8 cellular contexts compared by ENCODE assay signal in the genomic region with DNA sequence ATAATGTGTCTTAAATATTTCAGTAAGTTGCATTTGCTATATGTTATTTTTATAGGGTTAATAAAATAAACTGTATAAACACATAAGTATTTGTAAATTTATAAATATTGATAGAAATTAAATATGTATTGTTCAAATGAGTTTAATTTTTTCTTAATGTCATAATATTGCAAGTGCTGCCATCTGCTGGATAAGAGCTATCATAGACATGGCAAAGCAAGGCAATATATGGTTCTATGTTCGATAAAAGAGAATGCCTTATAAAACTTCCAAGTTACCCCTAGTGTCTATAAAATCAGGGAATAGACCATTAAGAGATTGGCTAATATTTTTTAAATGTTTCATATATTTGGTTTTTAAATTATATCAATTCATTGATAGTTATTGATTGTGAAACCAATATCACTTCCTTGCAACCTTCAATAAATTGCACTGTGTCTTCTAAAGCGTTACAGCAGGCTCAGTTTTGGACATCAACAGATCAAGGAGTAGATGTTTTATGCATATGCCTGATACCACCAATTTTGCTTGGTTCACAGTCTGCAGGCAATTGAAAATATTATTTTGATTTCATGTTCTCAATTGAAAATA. TPM values are rescaled to one million over a fixed set of nuclear protein-coding genes. Genes with fewer than 3 reads are reported as not detected.
A peak's percentile ranks its signal among the peaks of the same experiment; 100 is the strongest.
DNase-seq lines count a peak whose midpoint lies in the region; ATAC-seq, FAIRE-seq and TF ChIP-seq lines count a peak whose summit lies in the region.

No MANE protein-coding gene starts in this region.

- H4K20me1 ChIP-seq in endothelial cell of umbilical vein (replicated peaks; ENCODE audit: control insufficient read depth, extremely low read depth, insufficient read depth, low read length): no peaks in the 10 kb centered on the region

- DNase-seq in BJ (ENCODE audit: low read depth) (no peak), NCI-H146 treated with DMSO at 0.1 percent for 48 hours (lab: John Stamatoyannopoulos, UW; ENCODE audit: unreplicated experiment) (peak; percentile 4), endothelial cell of umbilical vein (ENCODE audit: low read depth, low spot score) (peak; percentile 4), sigmoid colon (no peak), activated gamma-delta T cell treated with Interleukin-2 at 50 U/mL for 16 hours (no peak), NCI-H1048 (lab: John Stamatoyannopoulos, UW) (no peak)
- no peak for DNase-seq in NK-92 treated with Interleukin-12 subunit alpha and Interleukin-12 subunit beta, amount 100 ng/mL, for 24 hours (lab: John Stamatoyannopoulos, UW)

- TF ChIP-seq POLR2A in endothelial cell of umbilical vein (IDR thresholded peaks at IDR 0.05; ENCODE audit: low read depth, low read length): no peak
- TF ChIP-seq POLR2A in sigmoid colon (IDR thresholded peaks at IDR 0.05): no peak

- H3K4me1 ChIP-seq in endothelial cell of umbilical vein (ENCODE audit: control insufficient read depth, extremely low read depth, insufficient read depth, low read length): no peaks in the 10 kb centered on the region
- no peaks in the 10 kb centered on the region for H3K4me1 ChIP-seq in sigmoid colon

- no peak overlapping the region for H2AFZ ChIP-seq in endothelial cell of umbilical vein (ENCODE audit: low read depth, low read length)

- no peak overlapping the region for H3K27ac ChIP-seq in endothelial cell of umbilical vein (ENCODE audit: insufficient read depth, low read depth, low read length)
- no peak overlapping the region for H3K27ac ChIP-seq in sigmoid colon

- H3K27me3 ChIP-seq in BJ (ENCODE audit: control insufficient read depth, insufficient read depth, low read length): no peaks in the 10 kb centered on the region
- no peaks in the 10 kb centered on the region for H3K27me3 ChIP-seq in endothelial cell of umbilical vein (ENCODE audit: control insufficient read depth in 2 of 2, insufficient read depth in 2 of 2, low read length in 2 of 2)
- no peaks in the 10 kb centered on the region for H3K27me3 ChIP-seq in sigmoid colon

- peak; percentile 65 for ATAC-seq in GM19043 (IDR thresholded peaks at IDR 0.05; ENCODE audit: low read depth, unreplicated experiment)

- POLR2A ChIA-PET in BJ (lab: Charles Lee): no interaction called here
- POLR2A ChIA-PET in endothelial cell of umbilical vein (lab: Charles Lee): no interaction called here

- H3K4me2 ChIP-seq in endothelial cell of umbilical vein (ENCODE audit: insufficient read depth, low read length): no peak overlapping the region

- H3K9ac ChIP-seq in endothelial cell of umbilical vein (replicated peaks; ENCODE audit: extremely low read depth, insufficient read depth, low read length): no peak overlapping the region

- FAIRE-seq in endothelial cell of umbilical vein (lab: Jason Lieb, UNC): peak; percentile 81

- H3K79me2 ChIP-seq in endothelial cell of umbilical vein (ENCODE audit: control insufficient read depth, insufficient read depth, low read length): no peaks in the 10 kb centered on the region

- BruUV-seq in endothelial cell of umbilical vein (replicated peaks; lab: Mats Ljungman, UMichigan): no TSS peak

- no peaks in the 10 kb centered on the region for H3K9me1 ChIP-seq in endothelial cell of umbilical vein (replicated peaks; ENCODE audit: control insufficient read depth, extremely low read depth, insufficient read depth, low read length)

- WGBS in sigmoid colon, 2 donors: 29 to 70% methylated on average over 2 of the region's 2 CpGs

- intact Hi-C loops in endothelial cell of umbilical vein (cut with micrococcal nuclease) (loop anchor here (1.0 to 5.0 kb wide), 2 partner anchors 911 to 932 kb away; no protein-coding TSS in a partner anchor), sigmoid colon (cut with DNase I) (no loop called here)

- H3K36me3 ChIP-seq in BJ (ENCODE audit: control insufficient read depth, insufficient read depth, low read length): no peaks in the 10 kb centered on the region
- no peaks in the 10 kb centered on the region for H3K36me3 ChIP-seq in endothelial cell of umbilical vein (ENCODE audit: control insufficient read depth in 2 of 2, extremely low read depth in 1 of 2, insufficient read depth in 2 of 2, low read length in 2 of 2)
- H3K36me3 ChIP-seq in sigmoid colon: no peaks in the 10 kb centered on the region

- CTCF ChIA-PET in BJ (lab: Yijun Ruan, JAX) (interaction anchor here (1.0 to 1.7 kb wide), 6 partner anchors 14 to 934 kb away, joined by 3 to 5 read pairs (median 4); no protein-coding TSS in a partner anchor), endothelial cell of umbilical vein (lab: Charles Lee) (interaction anchor here (1.0 to 1.1 kb wide), 4 partner anchors 10 to 931 kb away, joined by 3 to 8 read pairs (median 4); no protein-coding TSS in a partner anchor)

- TF ChIP-seq CTCF in BJ (IDR thresholded peaks at IDR 0.05; ENCODE audit: insufficient read depth, low read depth, low read length) (peak; percentile 65), endothelial cell of umbilical vein (IDR thresholded peaks at IDR 0.05; ENCODE audit: extremely low read depth in 1 of 2, insufficient read depth in 1 of 2, low read depth in 1 of 2, low read length in 2 of 2) (peak; percentile 32 to 39), sigmoid colon (IDR thresholded peaks at IDR 0.05) (peak in 3 of 4 experiments; percentile 24 to 63 (median 30))

- no peak for TF ChIP-seq EP300 in sigmoid colon (IDR thresholded peaks at IDR 0.05)

- H3K4me3 ChIP-seq in BJ (ENCODE audit: low read depth, low read length) (no peak overlapping the region), endothelial cell of umbilical vein (replicated peaks in 1 of 3; ENCODE audit: insufficient read depth in 1 of 3, low read depth in 1 of 3, low read length in 3 of 3) (no peak overlapping the region), sigmoid colon (no peak overlapping the region)

- dilution Hi-C loops in endothelial cell of umbilical vein (cut with MboI; ENCODE audit: extremely low pct_ligation_motif_present, low sequenced_read_pairs): no loop called here

- no peaks in the 10 kb centered on the region for H3K9me3 ChIP-seq in endothelial cell of umbilical vein (replicated peaks; ENCODE audit: control insufficient read depth, insufficient read depth, low read length)
- H3K9me3 ChIP-seq in sigmoid colon: no peaks in the 10 kb centered on the region

TF ChIP-seq in endothelial cell of umbilical vein, 7 proteins besides CTCF, POLR2A, EP300 and RAD21:
- no peak for TF ChIP-seq JUN (IDR thresholded peaks at IDR 0.05; ENCODE audit: borderline replicate concordance, insufficient read depth, insufficient read length, low read depth)
- no peak for TF ChIP-seq EZH2 (IDR thresholded peaks at IDR 0.05; ENCODE audit: borderline replicate concordance, low read depth, low read length, severe bottlenecking)
- no peak for TF ChIP-seq GATA2 (IDR thresholded peaks at IDR 0.05; ENCODE audit: insufficient read depth, insufficient read length, low read depth, low read length)
- TF ChIP-seq MYC (IDR thresholded peaks at IDR 0.05; ENCODE audit: low read depth, low read length): no peak
- TF ChIP-seq POLR2AphosphoS5 (IDR thresholded peaks at IDR 0.05; ENCODE audit: insufficient read depth, low read depth, low read length): no peak
- TF ChIP-seq FOS (IDR thresholded peaks at IDR 0.05; ENCODE audit: borderline replicate concordance, insufficient read depth, low read length): no peak
- TF ChIP-seq, protein P1, sequence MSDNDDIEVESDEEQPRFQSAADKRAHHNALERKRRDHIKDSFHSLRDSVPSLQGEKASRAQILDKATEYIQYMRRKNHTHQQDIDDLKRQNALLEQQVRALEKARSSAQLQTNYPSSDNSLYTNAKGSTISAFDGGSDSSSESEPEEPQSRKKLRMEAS (IDR thresholded peaks at IDR 0.05; ENCODE audit: insufficient read depth, insufficient read length): no peak

RNA-seq across cellular contexts. Expression of gene SLITRK6, which starts 29.0 kb away (rescaled TPM):
- polyA plus RNA-seq in BJ (2011; rRNA removed) (0.31 and 0.80 TPM in 2 replicates), endothelial cell of umbilical vein (not detected in 2 replicates), sigmoid colon (under 1 TPM; under 0.01 to 0.64 (median 0.23) TPM)
- 0.19 and 0.57 TPM in 2 replicates for polyA minus RNA-seq in BJ (2011; rRNA and poly(A)+ RNA removed)
- total RNA-seq in endothelial cell of umbilical vein (not detected in 2 replicates), sigmoid colon (under 1 TPM; 0.14 to 0.83 (median 0.69) TPM)
- not detected in 2 replicates for polyA plus RNA-seq in endothelial cell of umbilical vein (2011; cell fraction: cytosol; rRNA removed)
- polyA plus RNA-seq in endothelial cell of umbilical vein (2011; cell fraction: nucleus; rRNA removed): not detected in 2 replicates
- not detected in 2 replicates for polyA plus RNA-seq in endothelial cell of umbilical vein (2012)
- not detected in 2 replicates for polyA minus RNA-seq in endothelial cell of umbilical vein
- not detected for polyA minus RNA-seq in endothelial cell of umbilical vein (2011; cell fraction: cytosol; rRNA and poly(A)+ RNA removed)
- not detected in 2 replicates for polyA minus RNA-seq in endothelial cell of umbilical vein (2011; cell fraction: nucleus; rRNA and poly(A)+ RNA removed)

Comparison
In these comparisons a context has a peak if more than half of its experiments do, and no peak if none do; other contexts are left out.
1. DNase-seq: peak in NCI-H146 treated with DMSO at 0.1 percent for 48 hours (single experiment) and endothelial cell of umbilical vein (single experiment); none in BJ (single experiment), sigmoid colon (single experiment), NK-92 treated with Interleukin-12 subunit alpha and Interleukin-12 subunit beta, amount 100 ng/mL, for 24 hours (single experiment), activated gamma-delta T cell treated with Interleukin-2 at 50 U/mL for 16 hours (single experiment) and NCI-H1048 (single experiment).
2. Peak in every context shown above with its lines, with median percentiles within 50 percentile points of each other: CTCF ChIP-seq.